In genomic region chr18:34590503-34590902, GRCh38 we compare ENCODE assay signal across 1 cellular context.
TF ChIP-seq lines count a peak whose summit lies in the region.

No MANE protein-coding gene starts in this region.

TF ChIP-seq in SK-N-SH treated with all-trans-retinoic acid at 6 μM for 48 hours, 23 proteins besides CTCF, POLR2A, EP300 and RAD21:
- TF ChIP-seq TSHZ2 (CRISPR knock-in tag; IDR thresholded peaks at IDR 0.05) (peak; percentile 46; the same call in 1 of the 2 replicates), CSDC2 (CRISPR knock-in tag; IDR thresholded peaks at IDR 0.05) (no peak), TOX (CRISPR knock-in tag; IDR thresholded peaks at IDR 0.05; ENCODE audit: borderline replicate concordance) (no peak), ISL1 (CRISPR knock-in tag; IDR thresholded peaks at IDR 0.05) (peak; percentile 69), CSRNP3 (CRISPR knock-in tag; IDR thresholded peaks at IDR 0.05) (no peak)
TF ChIP-seq in SK-N-SH treated with all-trans-retinoic acid at 6 μM for 48 hours: peak in this region for 2.
